Comparison of ENCODE assay signal across 8 cellular contexts in genomic region chr17:3845754-3846738, GRCh38. TPM values are rescaled to one million over a fixed set of nuclear protein-coding genes. Genes with fewer than 3 reads are reported as not detected.
DNase-seq lines count a peak whose midpoint lies in the region; ATAC-seq, FAIRE-seq and TF ChIP-seq lines count a peak whose summit lies in the region.

Gene NCBP3 (minus strand): TSS chr17:3846246. CDS start chr17:3846223, 23 bp downstream.

- H2AFZ ChIP-seq in keratinocyte (ENCODE audit: control insufficient read depth, low read length): peak within 1 kb of the TSS; percentile 86

- peaks cover 44% of the 10 kb centered on the region for H3K79me2 ChIP-seq in keratinocyte (ENCODE audit: control insufficient read depth, insufficient read depth, low read length)

- H3K9me3 Mint-ChIP-seq in central memory CD8-positive, alpha-beta T cell: no peaks in the 10 kb centered on the region

- H3K27ac ChIP-seq in keratinocyte (ENCODE audit: control insufficient read depth, insufficient read depth, low read length): peak within 1 kb of the TSS; percentile 77

- ATAC-seq in GM19025 (IDR thresholded peaks at IDR 0.05; ENCODE audit: low read depth, unreplicated experiment): peak; percentile 96
- peak; percentile 97 for ATAC-seq in HG03280 (IDR thresholded peaks at IDR 0.05; ENCODE audit: unreplicated experiment)
- ATAC-seq in activated CD4-positive, CD25-positive, alpha-beta regulatory T cell treated with anti-CD3 and anti-CD28 coated beads, Interleukin-2, amount 50 U/mL, for 24 hours: peak; percentile 96 to 98
- ATAC-seq in central memory CD8-positive, alpha-beta T cell (replicated peaks; ENCODE audit: extremely low read depth, poor library complexity, severe bottlenecking): peak; percentile 93

- peaks cover 9% of the 10 kb centered on the region for H3K4me1 ChIP-seq in keratinocyte (ENCODE audit: control insufficient read depth, extremely low read depth, insufficient read depth, low read length)

- peak within 1 kb of the TSS; percentile 83 for H3K27ac Mint-ChIP-seq in central memory CD8-positive, alpha-beta T cell (ENCODE audit: low read depth)

- peak within 1 kb of the TSS; percentile 91 for H3K4me2 ChIP-seq in keratinocyte (ENCODE audit: control insufficient read depth, extremely low read depth, insufficient read depth, low read depth, low read length)

- H3K4me3 Mint-ChIP-seq in central memory CD8-positive, alpha-beta T cell: peak within 1 kb of the TSS; percentile 90

- H3K27me3 Mint-ChIP-seq in central memory CD8-positive, alpha-beta T cell: no peaks in the 10 kb centered on the region

- DNase-seq in Ammon's horn (ENCODE audit: low spot score) (peak; percentile 95), NCI-H446 (lab: John Stamatoyannopoulos, UW) (peak; percentile 73 to 95), keratinocyte (ENCODE audit: low read depth, low spot score) (peak; percentile 73)
- DNase-seq in central memory CD8-positive, alpha-beta T cell (ENCODE audit: low spot score in 2 of 2): peak; percentile 75 to 85
- peak; percentile 86 to 89 for DNase-seq in stimulated activated CD4-positive, alpha-beta T cell treated with anti-CD3 and anti-CD28 coated beads, Interleukin-15, amount 100 ng/mL, for 1 hour (ENCODE audit: low read depth in 1 of 2, low spot score in 1 of 2)

- peak; percentile 78 for FAIRE-seq in keratinocyte (lab: Jason Lieb, UNC)

- no peaks in the 10 kb centered on the region for H3K27me3 ChIP-seq in keratinocyte (ENCODE audit: control insufficient read depth, extremely low read depth, insufficient read depth, low read length)

- peaks cover 3 to 4% of the 10 kb centered on the region in 2 experiments for H3K36me3 ChIP-seq in keratinocyte (ENCODE audit: control insufficient read depth in 2 of 2, extremely low read depth in 1 of 2, insufficient read depth in 2 of 2, low read length in 2 of 2)

- dilution Hi-C loops in keratinocyte (cut with MboI; ENCODE audit: extremely low pct_ligation_motif_present, low sequenced_read_pairs): no loop called here

- H3K9ac ChIP-seq in keratinocyte (ENCODE audit: control insufficient read depth, extremely low read depth, insufficient read depth, low read length): peak within 1 kb of the TSS; percentile 91

- H3K9me1 ChIP-seq in keratinocyte (ENCODE audit: control insufficient read depth, extremely low read depth, insufficient read depth, low read length): no peaks in the 10 kb centered on the region

- peak within 1 kb of the TSS; percentile 87 to 99 (median 87) for H3K4me3 ChIP-seq in keratinocyte (ENCODE audit: control insufficient read depth in 2 of 3, extremely low read depth in 1 of 3, insufficient read depth in 2 of 3, low read depth in 1 of 3, low read length in 3 of 3)

- H3K4me1 Mint-ChIP-seq in central memory CD8-positive, alpha-beta T cell: peaks cover 24% of the 10 kb centered on the region

- H3K9me3 ChIP-seq in keratinocyte (ENCODE audit: control insufficient read depth, low read depth, low read length): no peaks in the 10 kb centered on the region

- TF ChIP-seq CTCF in keratinocyte (optimal IDR thresholded peaks at IDR 0.05 in 1 of 3, IDR thresholded peaks at IDR 0.05 in 1 of 3, conservative IDR thresholded peaks at IDR 0.05 in 1 of 3; ENCODE audit: extremely low read depth in 1 of 3, insufficient read depth in 2 of 3, low read length in 3 of 3): peak; percentile 66 to 91 (median 84)

- H3K36me3 Mint-ChIP-seq in central memory CD8-positive, alpha-beta T cell (ENCODE audit: insufficient read depth): peaks cover 27% of the 10 kb centered on the region

- peaks cover 4% of the 10 kb centered on the region for H4K20me1 ChIP-seq in keratinocyte (ENCODE audit: control insufficient read depth, extremely low read depth, insufficient read depth, low read length)

RNA-seq across cellular contexts. Expression of gene NCBP3, which starts in this region (rescaled TPM):
- polyA plus RNA-seq in keratinocyte: 13.9 to 22.1 TPM (median 16.8 TPM) in 3 replicates
- polyA plus RNA-seq in keratinocyte (2011; ENCODE audit: low read depth): 35.7 TPM
- polyA plus RNA-seq in keratinocyte (2011; cell fraction: cytosol; rRNA removed): 7.0 and 8.2 TPM in 2 replicates
- 31.3 and 39.0 TPM in 2 replicates for polyA plus RNA-seq in keratinocyte (2011; cell fraction: nucleus; rRNA removed)
- 18.0 and 25.3 TPM in 2 replicates for polyA plus RNA-seq in keratinocyte (2012; ENCODE audit: low replicate concordance)
- 4.7 to 21.6 TPM (median 6.7 TPM) in 3 replicates for polyA minus RNA-seq in keratinocyte
- 3.6 TPM for polyA minus RNA-seq in keratinocyte (2011; cell fraction: cytosol; rRNA and poly(A)+ RNA removed)
- 10.8 and 16.8 TPM in 2 replicates for polyA minus RNA-seq in keratinocyte (2011; cell fraction: nucleus; rRNA and poly(A)+ RNA removed)

Comparison
In these comparisons a context has a peak if more than half of its experiments do, and no peak if none do; other contexts are left out.
1. Peak in every context shown above with its lines: DNase-seq, ATAC-seq, H3K4me3 ChIP-seq and H3K27ac ChIP-seq.